In the genomic region with DNA sequence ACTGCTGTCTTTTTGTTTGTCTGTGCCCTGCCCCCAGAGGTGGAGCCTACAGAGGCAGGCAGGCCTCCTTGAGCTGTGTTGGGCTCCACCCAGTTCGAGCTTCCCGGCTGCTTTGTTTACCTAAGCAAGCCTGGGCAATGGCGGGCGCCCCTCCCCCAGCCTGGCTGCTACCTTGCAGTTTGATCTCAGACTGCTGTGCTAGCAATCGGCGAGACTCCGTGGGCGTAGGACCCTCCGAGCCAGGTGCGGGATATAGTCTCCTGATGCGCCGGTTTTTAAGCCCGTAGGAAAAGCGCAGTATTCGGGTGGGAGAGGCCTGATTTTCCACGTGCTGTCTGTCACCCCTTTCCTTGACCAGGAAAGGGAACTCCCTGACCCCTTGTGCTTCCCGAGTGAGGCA, we compare ENCODE assay signal across 1 cellular context. TPM values are rescaled to one million over a fixed set of nuclear protein-coding genes. Genes with fewer than 3 reads are reported as not detected.
"Had no signal": no experiment of that assay in that cellular context is flagged by ENCODE, and none has a peak within 500 bp of the region (broad histone marks: within the 10 kb centered on the region; RNA-seq: fewer than 3 reads in every experiment).

No MANE protein-coding gene starts in this region.

RNA-seq across cellular contexts. Expression of a gene that starts 43.6 kb away (rescaled TPM):
- total RNA-seq: activated CD4-positive, alpha-beta memory T cell treated with anti-CD3 and anti-CD28 coated beads, Interleukin-2, amount 10 ng/mL, durations not matched to agents 7 days and 5 days had no signal
